23 cellular contexts compared by ENCODE assay signal in the genomic region with DNA sequence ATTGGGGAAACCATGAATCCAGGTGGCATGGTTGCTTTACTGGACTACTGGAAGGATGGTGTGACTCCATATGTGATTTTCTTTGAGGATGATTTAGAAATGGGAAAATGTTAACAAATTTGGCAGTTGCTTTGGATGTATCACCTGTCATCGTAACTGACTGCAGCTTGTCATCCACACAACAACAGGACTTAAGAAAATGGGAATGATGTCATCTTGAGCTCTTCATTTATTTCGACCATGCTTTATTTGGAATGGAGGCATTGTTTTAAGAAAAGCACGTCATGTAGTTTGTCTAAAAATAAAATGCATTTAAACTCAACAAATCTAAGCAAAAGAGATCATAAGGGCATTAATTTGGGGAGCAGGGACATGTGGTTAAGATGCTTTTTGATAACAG.
"Had no signal": no experiment of that assay in that cellular context is flagged by ENCODE, and none has a peak within 500 bp of the region (broad histone marks: within the 10 kb centered on the region; RNA-seq: fewer than 3 reads in every experiment).

No MANE protein-coding gene starts in this region.

- H3K27ac Mint-ChIP-seq: mesothelial cell of epicardium, naive B cell had no signal

- H3K4me1 ChIP-seq: esophagus muscularis mucosa, gastrocnemius medialis, left lung, lower lobe of right lung had no signal

- ATAC-seq: gastrocnemius medialis, left cardiac atrium, left lung, left ventricle myocardium superior, lower lobe of right lung, mucosa of descending colon had no signal

- H3K36me3 ChIP-seq: esophagus muscularis mucosa, gastrocnemius medialis, left lung, lower lobe of right lung had no signal

- H3K27ac ChIP-seq: coronary artery, esophagus muscularis mucosa, gastrocnemius medialis, heart right ventricle, left lung, lower lobe of right lung had no signal

- H3K4me3 Mint-ChIP-seq: mesothelial cell of epicardium, naive B cell had no signal

- H3K9me3 Mint-ChIP-seq: mesothelial cell of epicardium had no signal

- FAIRE-seq: colon, endothelial cell of umbilical vein, islet of Langerhans had no signal

- H3K4me3 ChIP-seq: coronary artery, dorsolateral prefrontal cortex, esophagus muscularis mucosa, gastrocnemius medialis, heart right ventricle, left lung, lower lobe of right lung, mucosa of descending colon had no signal

- H3K9me3 ChIP-seq: esophagus muscularis mucosa, gastrocnemius medialis, heart right ventricle, left lung, lower lobe of right lung, mucosa of descending colon had no signal

- H3K36me3 Mint-ChIP-seq: naive B cell had no signal

- DNase-seq: dermis blood vessel endothelial cell; dorsolateral prefrontal cortex; effector CD4-positive, alpha-beta T cell; effector memory CD4-positive, alpha-beta T cell; foreskin melanocyte; gastrocnemius medialis; glutamatergic neuron; head of caudate nucleus; heart right ventricle; hippocampal formation; left cardiac atrium; left lung; left ventricle myocardium superior; lower lobe of right lung; mesenchymal stem cell; mucosa of descending colon; naive B cell had no signal

- H3K4me1 Mint-ChIP-seq: naive B cell had no signal
